1 cellular context compared by ENCODE assay signal in genomic region chr3:12139111-12139511, GRCh38.
TF ChIP-seq lines count a peak whose summit lies in the region.

No MANE protein-coding gene starts in this region.

TF ChIP-seq in H1, 55 proteins besides CTCF, POLR2A, EP300 and RAD21 (continued from another document):
- TF ChIP-seq CHD7 (IDR thresholded peaks at IDR 0.05; ENCODE audit: insufficient replicate concordance, low read length) (no peak), PHF8 (conservative IDR thresholded peaks at IDR 0.05; ENCODE audit: low read depth, low read length) (no peak), RXRA (IDR thresholded peaks at IDR 0.05; ENCODE audit: insufficient read depth, low read depth, low read length) (no peak), HDAC2 (IDR thresholded peaks at IDR 0.05; ENCODE audit: borderline replicate concordance in 1 of 2, low read depth in 2 of 2, low read length in 2 of 2) (no peak), CTBP2 (IDR thresholded peaks at IDR 0.05; ENCODE audit: borderline replicate concordance, insufficient read depth, insufficient read length, low read length) (no peak), KDM4A (IDR thresholded peaks at IDR 0.05; ENCODE audit: low read depth, low read length, severe bottlenecking) (no peak), KDM5A (IDR thresholded peaks at IDR 0.05; ENCODE audit: low read length) (no peak), SRF (IDR thresholded peaks at IDR 0.05; ENCODE audit: low read depth, low read length) (no peak), EGR1 (IDR thresholded peaks at IDR 0.05; ENCODE audit: borderline replicate concordance, low read depth, low read length) (no peak), JUND (IDR thresholded peaks at IDR 0.05; ENCODE audit: low read length) (no peak), CBX5 (IDR thresholded peaks at IDR 0.05; ENCODE audit: low read depth, low read length) (no peak), TBP (IDR thresholded peaks at IDR 0.05; ENCODE audit: low read depth, low read length) (no peak), SP1 (IDR thresholded peaks at IDR 0.05; ENCODE audit: low read depth, low read length) (no peak)
